ENCODE assay signal across 10 cellular contexts in genomic region chr12:69241444-69242092, GRCh38. TPM values are rescaled to one million over a fixed set of nuclear protein-coding genes. Genes with fewer than 3 reads are reported as not detected.
A peak's percentile ranks its signal among the peaks of the same experiment; 100 is the strongest.
DNase-seq lines count a peak whose midpoint lies in the region; ATAC-seq and TF ChIP-seq lines count a peak whose summit lies in the region.
"Had no signal": no experiment of that assay in that cellular context is flagged by ENCODE, and none has a peak within 500 bp of the region (broad histone marks: within the 10 kb centered on the region; RNA-seq: fewer than 3 reads in every experiment).

No MANE protein-coding gene starts in this region.

- H3K4me1 Mint-ChIP-seq in chondrocyte (ENCODE audit: low read depth) (peaks cover 53% of the 10 kb centered on the region), natural killer cell (peaks cover 50 to 61% of the 10 kb centered on the region in 2 donors)

- H3K27me3 Mint-ChIP-seq in chondrocyte (ENCODE audit: low read depth) (no peaks in the 10 kb centered on the region), natural killer cell (ENCODE audit: low read depth in 2 of 2) (no peaks in the 10 kb centered on the region)

- H3K9me3 Mint-ChIP-seq in chondrocyte (ENCODE audit: low read depth) (no peaks in the 10 kb centered on the region), natural killer cell (no peaks in the 10 kb centered on the region)

- TF ChIP-seq CTCF in LNCaP clone FGC (IDR thresholded peaks at IDR 0.05; ENCODE audit: control insufficient read depth, extremely low read depth, insufficient read depth) (no peak), chondrocyte (IDR thresholded peaks at IDR 0.05) (no peak), natural killer cell (IDR thresholded peaks at IDR 0.05) (no peak)

- DNase-seq in ELR (ENCODE audit: low read depth) (peak; percentile 9), LNCaP clone FGC (ENCODE audit: low read depth) (no peak), chondrocyte (ENCODE audit: low spot score) (no peak), natural killer cell (no peak), NCI-H2171 (lab: John Stamatoyannopoulos, UW) (no peak), NCI-H128 (lab: John Stamatoyannopoulos, UW; ENCODE audit: unreplicated experiment) (no peak), glomerular visceral epithelial cell (ENCODE audit: extremely low spot score) (no peak)
- DNase-seq: activated gamma-delta T cell, NCI-H2081 had no signal

- peak overlapping the region; percentile 99 for H3K4me3 Mint-ChIP-seq in chondrocyte (ENCODE audit: unreplicated experiment)
- peak overlapping the region; percentile 100 for H3K4me3 Mint-ChIP-seq in natural killer cell

- H3K27ac Mint-ChIP-seq in chondrocyte (ENCODE audit: unreplicated experiment) = peak overlapping the region; percentile 22
- peak overlapping the region in 1 of 2 donors; percentile 96 for H3K27ac Mint-ChIP-seq in natural killer cell

- ATAC-seq in natural killer cell (no peak), HG03135 (IDR thresholded peaks at IDR 0.05; ENCODE audit: unreplicated experiment) (no peak)

- intact Hi-C loops in natural killer cell (cut with micrococcal nuclease) = no loop called here

- peak overlapping the region; percentile 78 for H3K4me3 ChIP-seq in LNCaP clone FGC (ENCODE audit: low read depth, low read length)

- H3K36me3 Mint-ChIP-seq in chondrocyte (ENCODE audit: low read depth) = no peaks in the 10 kb centered on the region
- no peaks in the 10 kb centered on the region for H3K36me3 Mint-ChIP-seq in natural killer cell

RNA-seq across cellular contexts. Expression of gene CPSF6, which starts 2.2 kb away (rescaled TPM):
- total RNA-seq in chondrocyte (50.3 to 55.9 TPM (median 51.6 TPM) in 3 replicates), natural killer cell (10 to 100 TPM; 88.5 to 99.4 (median 95.4) TPM)
